ENCODE assay signal across 1 cellular context in the genomic region with DNA sequence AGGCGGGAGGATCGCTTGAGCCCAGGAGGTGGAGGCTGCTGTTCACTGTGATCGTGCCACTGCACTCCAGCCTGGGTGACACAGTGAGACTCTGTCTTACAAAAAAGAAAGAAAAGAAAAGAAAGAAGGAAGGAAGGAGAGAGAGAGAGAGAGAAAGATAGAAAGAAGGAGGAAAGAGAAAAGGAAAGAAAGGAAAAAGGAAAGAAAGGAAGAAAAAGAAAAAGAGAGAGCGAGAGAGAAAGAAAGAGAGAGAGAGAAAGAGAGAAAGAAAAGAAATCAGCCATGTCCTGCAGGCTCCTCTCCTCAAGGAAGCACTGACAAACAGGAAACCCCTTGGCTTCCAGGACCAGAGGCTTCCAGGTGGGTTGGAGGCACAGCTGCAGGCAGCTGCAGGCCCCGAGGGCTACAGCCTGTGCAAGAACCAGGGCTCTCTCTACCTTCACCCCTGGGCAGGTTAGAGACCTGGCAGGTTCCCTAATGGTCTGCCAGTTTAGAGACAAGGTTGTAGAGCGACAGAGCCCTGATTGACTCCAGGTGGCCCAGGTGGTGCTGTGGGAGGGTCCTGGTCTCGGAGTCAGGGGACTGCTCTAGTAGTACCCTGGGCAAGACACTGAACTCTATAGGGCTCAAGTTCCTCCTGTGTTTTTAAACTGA.
TF ChIP-seq lines count a peak whose summit lies in the region.

No MANE protein-coding gene starts in this region.

TF ChIP-seq in SK-N-SH treated with all-trans-retinoic acid at 6 μM for 48 hours, 23 proteins besides CTCF, POLR2A, EP300 and RAD21 (continued from another document):
- no peak for TF ChIP-seq TSHZ2 (CRISPR knock-in tag; IDR thresholded peaks at IDR 0.05)
- no peak for TF ChIP-seq OSR1 (CRISPR knock-in tag; IDR thresholded peaks at IDR 0.05)
- TF ChIP-seq ESRRG (CRISPR knock-in tag; IDR thresholded peaks at IDR 0.05) = no peak
- TF ChIP-seq ZC3H10 (CRISPR knock-in tag; IDR thresholded peaks at IDR 0.05) = no peak
- TF ChIP-seq ZNF8 (CRISPR knock-in tag; IDR thresholded peaks at IDR 0.05) = no peak
